16 cellular contexts compared by ENCODE assay signal in genomic region chr18:24941164-24941951, GRCh38.
DNase-seq lines count a peak whose midpoint lies in the region; ATAC-seq and TF ChIP-seq lines count a peak whose summit lies in the region.
"Had no signal": no experiment of that assay in that cellular context is flagged by ENCODE, and none has a peak within 500 bp of the region (broad histone marks: within the 10 kb centered on the region; RNA-seq: fewer than 3 reads in every experiment).

No MANE protein-coding gene starts in this region.

- no peaks in the 10 kb centered on the region for H3K79me1 ChIP-seq in mesenchymal stem cell (replicated peaks; ENCODE audit: low read length, poor library complexity, severe bottlenecking)

- H2AK5ac ChIP-seq in mesenchymal stem cell (ENCODE audit: low read length, severe bottlenecking): no peak overlapping the region

- H3K23ac ChIP-seq in mesenchymal stem cell (ENCODE audit: low read length in 2 of 2): no peak overlapping the region

- no peak overlapping the region for H2BK15ac ChIP-seq in mesenchymal stem cell (ENCODE audit: low read depth, poor library complexity, severe bottlenecking)

- no peaks in the 10 kb centered on the region for H3K27me3 ChIP-seq in right atrium auricular region
- no peaks in the 10 kb centered on the region for H3K27me3 ChIP-seq in mesenchymal stem cell (ENCODE audit: control insufficient read depth in 1 of 2, insufficient read depth in 1 of 2, low read length in 2 of 2)
- H3K27me3 ChIP-seq: BLaER1 treated with 17β-estradiol and CSF1 and Interleukin-3, amounts not matched to agents 10 nM and 100 nM had no signal

- 87% methylated on average over 6 of the region's 6 CpGs for WGBS in mesenchymal stem cell

- DNase-seq in Right ventricle myocardium superior (no peak), right atrium auricular region (ENCODE audit: low spot score) (no peak), left ventricle myocardium superior (no peak), left cardiac atrium (no peak), mesenchymal stem cell (peak; percentile 11), GDM1 (lab: John Stamatoyannopoulos, UW) (no peak)
- DNase-seq: AML-193; Caco-2; Calu3; CD4-positive, alpha-beta T cell; CD8-positive, alpha-beta T cell had no signal

- H4K91ac ChIP-seq in mesenchymal stem cell (ENCODE audit: low read length): no peak overlapping the region

- no peak overlapping the region for H3K4me2 ChIP-seq in mesenchymal stem cell (ENCODE audit: low read length, poor library complexity, severe bottlenecking)
- H3K4me2 ChIP-seq: A549; BLaER1 treated with 17β-estradiol and CSF1 and Interleukin-3, amounts not matched to agents 10 nM and 100 nM had no signal

- no peak overlapping the region for H3K9ac ChIP-seq in mesenchymal stem cell (ENCODE audit: low read length)
- H3K9ac ChIP-seq: BLaER1 treated with 17β-estradiol and CSF1 and Interleukin-3, amounts not matched to agents 10 nM and 100 nM had no signal

- peak; percentile 31 for ATAC-seq in Right ventricle myocardium superior (ENCODE audit: poor library complexity)
- ATAC-seq in left ventricle myocardium superior: peak; percentile 61
- no peak for ATAC-seq in left cardiac atrium
- ATAC-seq: A549; CD8-positive, alpha-beta T cell; GM12878 had no signal

- no peak overlapping the region for H3K14ac ChIP-seq in mesenchymal stem cell (ENCODE audit: low read length in 2 of 2)

- H3K27ac ChIP-seq in right atrium auricular region (no peak overlapping the region), mesenchymal stem cell (ENCODE audit: low read length, poor library complexity, severe bottlenecking) (no peak overlapping the region)
- H3K27ac ChIP-seq: 22Rv1; A549; BLaER1 treated with 17β-estradiol and CSF1 and Interleukin-3, amounts not matched to agents 10 nM and 100 nM; C4-2B had no signal

- H2BK5ac ChIP-seq in mesenchymal stem cell (ENCODE audit: low read depth, low read length, poor library complexity, severe bottlenecking): no peak overlapping the region

- intact Hi-C loops in Right ventricle myocardium superior (cut with DNase I) (no loop called here), left ventricle myocardium superior (cut with micrococcal nuclease) (no loop called here), left cardiac atrium (cut with DNase I) (no loop called here)

- no peak overlapping the region for H4K8ac ChIP-seq in mesenchymal stem cell (ENCODE audit: low read length)

- no peak overlapping the region for H3K4ac ChIP-seq in mesenchymal stem cell (ENCODE audit: low read depth in 1 of 2, low read length in 2 of 2)

- no peaks in the 10 kb centered on the region for H3K9me3 ChIP-seq in right atrium auricular region
- no peaks in the 10 kb centered on the region for H3K9me3 ChIP-seq in mesenchymal stem cell (ENCODE audit: control insufficient read depth, low read length)
- H3K9me3 ChIP-seq: A549; BLaER1 treated with 17β-estradiol and CSF1 and Interleukin-3, amounts not matched to agents 10 nM and 100 nM; Caco-2 had no signal

- no peak overlapping the region for H2BK12ac ChIP-seq in mesenchymal stem cell (ENCODE audit: low read length in 2 of 2)

- H3K4me1 ChIP-seq in right atrium auricular region: peaks cover 0 to 7% of the 10 kb centered on the region in 2 donors
- no peaks in the 10 kb centered on the region for H3K4me1 ChIP-seq in mesenchymal stem cell (ENCODE audit: control insufficient read depth, insufficient read depth, low read depth, low read length)
- H3K4me1 ChIP-seq: A549, Caco-2 had no signal

- H3K18ac ChIP-seq in mesenchymal stem cell (ENCODE audit: low read depth in 1 of 2, low read length in 2 of 2): no peak overlapping the region

- H2BK120ac ChIP-seq in mesenchymal stem cell (ENCODE audit: low read depth, low read length): no peak overlapping the region

- no peak for TF ChIP-seq CTCF in right atrium auricular region (IDR thresholded peaks at IDR 0.05)

- H3K36me3 ChIP-seq in right atrium auricular region: no peaks in the 10 kb centered on the region
- no peaks in the 10 kb centered on the region for H3K36me3 ChIP-seq in mesenchymal stem cell (ENCODE audit: control insufficient read depth in 1 of 2, insufficient read depth in 2 of 2, low read depth in 1 of 2, low read length in 2 of 2)
- H3K36me3 ChIP-seq: BLaER1 treated with 17β-estradiol and CSF1 and Interleukin-3, amounts not matched to agents 10 nM and 100 nM had no signal

- no peak overlapping the region for H3K4me3 ChIP-seq in right atrium auricular region
- H3K4me3 ChIP-seq in mesenchymal stem cell (ENCODE audit: insufficient read depth in 1 of 2, low read depth in 1 of 2, low read length in 2 of 2): no peak overlapping the region
- H3K4me3 ChIP-seq: A549; BLaER1 treated with 17β-estradiol and CSF1 and Interleukin-3, amounts not matched to agents 10 nM and 100 nM; GM12878 had no signal

- H2AFZ ChIP-seq in mesenchymal stem cell (ENCODE audit: low read depth, low read length): no peak overlapping the region

Comparison
In these comparisons a context has a peak if more than half of its experiments do, and no peak if none do; other contexts are left out.
1. ATAC-seq: peak in Right ventricle myocardium superior (single experiment) and left ventricle myocardium superior (single experiment); none in left cardiac atrium (0 of 2).